1 cellular context compared by ENCODE assay signal in genomic region chr2:199740111-199740428, GRCh38.
TF ChIP-seq lines count a peak whose summit lies in the region.

No MANE protein-coding gene starts in this region.

TF ChIP-seq in A549, 52 proteins besides CTCF, POLR2A, EP300 and RAD21 (continued from another document):
- TF ChIP-seq, protein P1, sequence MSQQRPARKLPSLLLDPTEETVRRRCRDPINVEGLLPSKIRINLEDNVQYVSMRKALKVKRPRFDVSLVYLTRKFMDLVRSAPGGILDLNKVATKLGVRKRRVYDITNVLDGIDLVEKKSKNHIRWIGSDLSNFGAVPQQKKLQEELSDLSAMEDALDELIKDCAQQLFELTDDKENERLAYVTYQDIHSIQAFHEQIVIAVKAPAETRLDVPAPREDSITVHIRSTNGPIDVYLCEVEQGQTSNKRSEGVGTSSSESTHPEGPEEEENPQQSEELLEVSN (IDR thresholded peaks at IDR 0.05; ENCODE audit: borderline replicate concordance, low read depth) = no peak
